Comparison of ENCODE assay signal across 1 cellular context in the genomic region with DNA sequence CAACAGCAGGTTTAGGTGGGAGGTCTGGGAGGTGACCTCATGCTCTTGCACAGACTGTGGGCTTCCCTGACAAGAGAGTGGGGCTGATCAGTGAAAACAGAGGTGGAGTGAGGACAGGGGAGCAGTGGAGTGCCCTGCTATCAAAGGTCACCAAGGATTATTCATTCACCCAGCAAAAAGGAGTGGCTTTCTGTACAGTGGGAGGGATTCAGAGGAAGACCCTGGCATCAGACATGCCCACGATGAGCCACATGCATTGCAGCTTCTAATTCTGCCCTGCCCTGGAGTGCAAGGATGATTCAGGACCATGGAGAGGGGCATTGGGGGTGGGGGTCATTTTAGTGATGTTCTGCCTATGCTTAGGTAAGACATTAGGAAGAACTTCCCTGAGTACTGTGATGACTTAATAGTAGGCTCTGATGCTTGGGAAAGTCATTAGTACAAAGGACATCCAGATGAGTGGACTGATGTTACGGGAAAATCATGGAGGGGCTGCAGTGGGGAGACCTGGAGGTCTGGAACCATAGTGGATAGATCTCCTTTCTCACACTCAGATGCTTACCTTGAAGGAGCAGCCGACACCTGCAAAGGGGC.
A peak's percentile ranks its signal among the peaks of the same experiment; 100 is the strongest.
TF ChIP-seq lines count a peak whose summit lies in the region.

No MANE protein-coding gene starts in this region.

TF ChIP-seq in K562, 482 proteins besides CTCF, POLR2A, EP300 and RAD21 (continued from another document and continues in another):
- TF ChIP-seq, protein P1, sequence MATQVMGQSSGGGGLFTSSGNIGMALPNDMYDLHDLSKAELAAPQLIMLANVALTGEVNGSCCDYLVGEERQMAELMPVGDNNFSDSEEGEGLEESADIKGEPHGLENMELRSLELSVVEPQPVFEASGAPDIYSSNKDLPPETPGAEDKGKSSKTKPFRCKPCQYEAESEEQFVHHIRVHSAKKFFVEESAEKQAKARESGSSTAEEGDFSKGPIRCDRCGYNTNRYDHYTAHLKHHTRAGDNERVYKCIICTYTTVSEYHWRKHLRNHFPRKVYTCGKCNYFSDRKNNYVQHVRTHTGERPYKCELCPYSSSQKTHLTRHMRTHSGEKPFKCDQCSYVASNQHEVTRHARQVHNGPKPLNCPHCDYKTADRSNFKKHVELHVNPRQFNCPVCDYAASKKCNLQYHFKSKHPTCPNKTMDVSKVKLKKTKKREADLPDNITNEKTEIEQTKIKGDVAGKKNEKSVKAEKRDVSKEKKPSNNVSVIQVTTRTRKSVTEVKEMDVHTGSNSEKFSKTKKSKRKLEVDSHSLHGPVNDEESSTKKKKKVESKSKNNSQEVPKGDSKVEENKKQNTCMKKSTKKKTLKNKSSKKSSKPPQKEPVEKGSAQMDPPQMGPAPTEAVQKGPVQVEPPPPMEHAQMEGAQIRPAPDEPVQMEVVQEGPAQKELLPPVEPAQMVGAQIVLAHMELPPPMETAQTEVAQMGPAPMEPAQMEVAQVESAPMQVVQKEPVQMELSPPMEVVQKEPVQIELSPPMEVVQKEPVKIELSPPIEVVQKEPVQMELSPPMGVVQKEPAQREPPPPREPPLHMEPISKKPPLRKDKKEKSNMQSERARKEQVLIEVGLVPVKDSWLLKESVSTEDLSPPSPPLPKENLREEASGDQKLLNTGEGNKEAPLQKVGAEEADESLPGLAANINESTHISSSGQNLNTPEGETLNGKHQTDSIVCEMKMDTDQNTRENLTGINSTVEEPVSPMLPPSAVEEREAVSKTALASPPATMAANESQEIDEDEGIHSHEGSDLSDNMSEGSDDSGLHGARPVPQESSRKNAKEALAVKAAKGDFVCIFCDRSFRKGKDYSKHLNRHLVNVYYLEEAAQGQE (CRISPR knock-in tag; IDR thresholded peaks at IDR 0.05; ENCODE audit: low read depth) = peak; percentile 98
- TF ChIP-seq, protein P2, sequence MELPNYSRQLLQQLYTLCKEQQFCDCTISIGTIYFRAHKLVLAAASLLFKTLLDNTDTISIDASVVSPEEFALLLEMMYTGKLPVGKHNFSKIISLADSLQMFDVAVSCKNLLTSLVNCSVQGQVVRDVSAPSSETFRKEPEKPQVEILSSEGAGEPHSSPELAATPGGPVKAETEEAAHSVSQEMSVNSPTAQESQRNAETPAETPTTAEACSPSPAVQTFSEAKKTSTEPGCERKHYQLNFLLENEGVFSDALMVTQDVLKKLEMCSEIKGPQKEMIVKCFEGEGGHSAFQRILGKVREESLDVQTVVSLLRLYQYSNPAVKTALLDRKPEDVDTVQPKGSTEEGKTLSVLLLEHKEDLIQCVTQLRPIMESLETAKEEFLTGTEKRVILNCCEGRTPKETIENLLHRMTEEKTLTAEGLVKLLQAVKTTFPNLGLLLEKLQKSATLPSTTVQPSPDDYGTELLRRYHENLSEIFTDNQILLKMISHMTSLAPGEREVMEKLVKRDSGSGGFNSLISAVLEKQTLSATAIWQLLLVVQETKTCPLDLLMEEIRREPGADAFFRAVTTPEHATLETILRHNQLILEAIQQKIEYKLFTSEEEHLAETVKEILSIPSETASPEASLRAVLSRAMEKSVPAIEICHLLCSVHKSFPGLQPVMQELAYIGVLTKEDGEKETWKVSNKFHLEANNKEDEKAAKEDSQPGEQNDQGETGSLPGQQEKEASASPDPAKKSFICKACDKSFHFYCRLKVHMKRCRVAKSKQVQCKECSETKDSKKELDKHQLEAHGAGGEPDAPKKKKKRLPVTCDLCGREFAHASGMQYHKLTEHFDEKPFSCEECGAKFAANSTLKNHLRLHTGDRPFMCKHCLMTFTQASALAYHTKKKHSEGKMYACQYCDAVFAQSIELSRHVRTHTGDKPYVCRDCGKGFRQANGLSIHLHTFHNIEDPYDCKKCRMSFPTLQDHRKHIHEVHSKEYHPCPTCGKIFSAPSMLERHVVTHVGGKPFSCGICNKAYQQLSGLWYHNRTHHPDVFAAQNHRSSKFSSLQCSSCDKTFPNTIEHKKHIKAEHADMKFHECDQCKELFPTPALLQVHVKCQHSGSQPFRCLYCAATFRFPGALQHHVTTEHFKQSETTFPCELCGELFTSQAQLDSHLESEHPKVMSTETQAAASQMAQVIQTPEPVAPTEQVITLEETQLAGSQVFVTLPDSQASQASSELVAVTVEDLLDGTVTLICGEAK (IDR thresholded peaks at IDR 0.05) = peak; percentile 33; the same call in 1 of the 2 replicates
- TF ChIP-seq, protein P2 (CRISPR knock-in tag; IDR thresholded peaks at IDR 0.05) = no peak
- TF ChIP-seq ZNF644 (tag; IDR thresholded peaks at IDR 0.05; ENCODE audit: low read depth) (peak; percentile 92), NR2C1 (IDR thresholded peaks at IDR 0.05) (no peak), NR2C1 (tag; IDR thresholded peaks at IDR 0.05) (peak; percentile 46; the same call in 1 of the 2 replicates), MECOM (CRISPR knock-in tag; IDR thresholded peaks at IDR 0.05) (peak; percentile 51; the same call in 1 of the 2 replicates), ZNF324 (CRISPR knock-in tag; IDR thresholded peaks at IDR 0.05) (peak; percentile 31; the same call in 1 of the 2 replicates), PTRF (tag; IDR thresholded peaks at IDR 0.05) (0 out of 2 replicates have a peak, but pooled peaks have one; percentile 33), LCOR (CRISPR knock-in tag; IDR thresholded peaks at IDR 0.05) (0 out of 2 replicates have a peak, but pooled peaks have one; percentile 21), ELF4 (CRISPR knock-in tag; IDR thresholded peaks at IDR 0.05) (peak; percentile 27; the same call in 1 of the 2 replicates), ZNF175 (CRISPR knock-in tag; IDR thresholded peaks at IDR 0.05; ENCODE audit: low read depth) (peak; percentile 69; the same call in 1 of the 2 replicates), XRCC5 (IDR thresholded peaks at IDR 0.05; ENCODE audit: low read depth, low read length) (no peak), ZNF311 (CRISPR knock-in tag; IDR thresholded peaks at IDR 0.05) (peak; percentile 56; the same call in 1 of the 2 replicates), HDAC1 (IDR thresholded peaks at IDR 0.05) (0 out of 4 replicates have a peak, but pooled peaks of 1 of the 2 experiments have one; percentile 17), KLF1 (tag; IDR thresholded peaks at IDR 0.05) (no peak), SNRNP70 (optimal IDR thresholded peaks at IDR 0.05; ENCODE audit: low read depth, low read length) (no peak), ZNF668 (CRISPR knock-in tag; IDR thresholded peaks at IDR 0.05) (0 out of 2 replicates have a peak, but pooled peaks have one; percentile 28), HCFC1 (IDR thresholded peaks at IDR 0.05; ENCODE audit: low read depth, low read length) (0 out of 2 replicates have a peak, but pooled peaks have one; percentile 43), HDAC2 (IDR thresholded peaks at IDR 0.05) (peak; percentile 95), TEAD1 (CRISPR knock-in tag; IDR thresholded peaks at IDR 0.05) (0 out of 4 replicates have a peak, but pooled peaks of 1 of the 2 experiments have one; percentile 43)
- TF ChIP-seq, protein P3, sequence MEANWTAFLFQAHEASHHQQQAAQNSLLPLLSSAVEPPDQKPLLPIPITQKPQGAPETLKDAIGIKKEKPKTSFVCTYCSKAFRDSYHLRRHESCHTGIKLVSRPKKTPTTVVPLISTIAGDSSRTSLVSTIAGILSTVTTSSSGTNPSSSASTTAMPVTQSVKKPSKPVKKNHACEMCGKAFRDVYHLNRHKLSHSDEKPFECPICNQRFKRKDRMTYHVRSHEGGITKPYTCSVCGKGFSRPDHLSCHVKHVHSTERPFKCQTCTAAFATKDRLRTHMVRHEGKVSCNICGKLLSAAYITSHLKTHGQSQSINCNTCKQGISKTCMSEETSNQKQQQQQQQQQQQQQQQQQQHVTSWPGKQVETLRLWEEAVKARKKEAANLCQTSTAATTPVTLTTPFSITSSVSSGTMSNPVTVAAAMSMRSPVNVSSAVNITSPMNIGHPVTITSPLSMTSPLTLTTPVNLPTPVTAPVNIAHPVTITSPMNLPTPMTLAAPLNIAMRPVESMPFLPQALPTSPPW (CRISPR knock-in tag; IDR thresholded peaks at IDR 0.05) = peak; percentile 56
- TF ChIP-seq, protein P4, sequence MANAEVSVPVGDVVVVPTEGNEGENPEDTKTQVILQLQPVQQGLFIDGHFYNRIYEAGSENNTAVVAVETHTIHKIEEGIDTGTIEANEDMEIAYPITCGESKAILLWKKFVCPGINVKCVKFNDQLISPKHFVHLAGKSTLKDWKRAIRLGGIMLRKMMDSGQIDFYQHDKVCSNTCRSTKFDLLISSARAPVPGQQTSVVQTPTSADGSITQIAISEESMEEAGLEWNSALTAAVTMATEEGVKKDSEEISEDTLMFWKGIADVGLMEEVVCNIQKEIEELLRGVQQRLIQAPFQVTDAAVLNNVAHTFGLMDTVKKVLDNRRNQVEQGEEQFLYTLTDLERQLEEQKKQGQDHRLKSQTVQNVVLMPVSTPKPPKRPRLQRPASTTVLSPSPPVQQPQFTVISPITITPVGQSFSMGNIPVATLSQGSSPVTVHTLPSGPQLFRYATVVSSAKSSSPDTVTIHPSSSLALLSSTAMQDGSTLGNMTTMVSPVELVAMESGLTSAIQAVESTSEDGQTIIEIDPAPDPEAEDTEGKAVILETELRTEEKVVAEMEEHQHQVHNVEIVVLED (CRISPR knock-in tag; IDR thresholded peaks at IDR 0.05) = 0 out of 2 replicates have a peak, but pooled peaks have one; percentile 16
- TF ChIP-seq, protein P5, sequence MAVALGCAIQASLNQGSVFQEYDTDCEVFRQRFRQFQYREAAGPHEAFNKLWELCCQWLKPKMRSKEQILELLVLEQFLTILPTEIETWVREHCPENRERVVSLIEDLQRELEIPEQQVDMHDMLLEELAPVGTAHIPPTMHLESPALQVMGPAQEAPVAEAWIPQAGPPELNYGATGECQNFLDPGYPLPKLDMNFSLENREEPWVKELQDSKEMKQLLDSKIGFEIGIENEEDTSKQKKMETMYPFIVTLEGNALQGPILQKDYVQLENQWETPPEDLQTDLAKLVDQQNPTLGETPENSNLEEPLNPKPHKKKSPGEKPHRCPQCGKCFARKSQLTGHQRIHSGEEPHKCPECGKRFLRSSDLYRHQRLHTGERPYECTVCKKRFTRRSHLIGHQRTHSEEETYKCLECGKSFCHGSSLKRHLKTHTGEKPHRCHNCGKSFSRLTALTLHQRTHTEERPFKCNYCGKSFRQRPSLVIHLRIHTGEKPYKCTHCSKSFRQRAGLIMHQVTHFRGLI (CRISPR knock-in tag; IDR thresholded peaks at IDR 0.05) = 0 out of 2 replicates have a peak, but pooled peaks have one; percentile 20
- TF ChIP-seq, protein P6, sequence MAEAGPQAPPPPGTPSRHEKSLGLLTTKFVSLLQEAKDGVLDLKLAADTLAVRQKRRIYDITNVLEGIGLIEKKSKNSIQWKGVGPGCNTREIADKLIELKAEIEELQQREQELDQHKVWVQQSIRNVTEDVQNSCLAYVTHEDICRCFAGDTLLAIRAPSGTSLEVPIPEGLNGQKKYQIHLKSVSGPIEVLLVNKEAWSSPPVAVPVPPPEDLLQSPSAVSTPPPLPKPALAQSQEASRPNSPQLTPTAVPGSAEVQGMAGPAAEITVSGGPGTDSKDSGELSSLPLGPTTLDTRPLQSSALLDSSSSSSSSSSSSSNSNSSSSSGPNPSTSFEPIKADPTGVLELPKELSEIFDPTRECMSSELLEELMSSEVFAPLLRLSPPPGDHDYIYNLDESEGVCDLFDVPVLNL (CRISPR knock-in tag; IDR thresholded peaks at IDR 0.05; ENCODE audit: low read depth) = no peak
- TF ChIP-seq, protein P7, sequence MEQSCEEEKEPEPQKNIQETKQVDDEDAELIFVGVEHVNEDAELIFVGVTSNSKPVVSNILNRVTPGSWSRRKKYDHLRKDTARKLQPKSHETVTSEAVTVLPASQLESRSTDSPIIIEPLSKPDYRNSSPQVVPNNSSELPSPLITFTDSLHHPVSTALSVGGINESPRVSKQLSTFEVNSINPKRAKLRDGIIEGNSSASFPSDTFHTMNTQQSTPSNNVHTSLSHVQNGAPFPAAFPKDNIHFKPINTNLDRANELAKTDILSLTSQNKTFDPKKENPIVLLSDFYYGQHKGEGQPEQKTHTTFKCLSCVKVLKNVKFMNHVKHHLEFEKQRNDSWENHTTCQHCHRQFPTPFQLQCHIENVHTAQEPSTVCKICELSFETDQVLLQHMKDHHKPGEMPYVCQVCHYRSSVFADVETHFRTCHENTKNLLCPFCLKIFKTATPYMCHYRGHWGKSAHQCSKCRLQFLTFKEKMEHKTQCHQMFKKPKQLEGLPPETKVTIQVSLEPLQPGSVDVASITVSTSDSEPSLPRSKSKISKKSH (CRISPR knock-in tag; IDR thresholded peaks at IDR 0.05) = no peak
- TF ChIP-seq, protein P8, sequence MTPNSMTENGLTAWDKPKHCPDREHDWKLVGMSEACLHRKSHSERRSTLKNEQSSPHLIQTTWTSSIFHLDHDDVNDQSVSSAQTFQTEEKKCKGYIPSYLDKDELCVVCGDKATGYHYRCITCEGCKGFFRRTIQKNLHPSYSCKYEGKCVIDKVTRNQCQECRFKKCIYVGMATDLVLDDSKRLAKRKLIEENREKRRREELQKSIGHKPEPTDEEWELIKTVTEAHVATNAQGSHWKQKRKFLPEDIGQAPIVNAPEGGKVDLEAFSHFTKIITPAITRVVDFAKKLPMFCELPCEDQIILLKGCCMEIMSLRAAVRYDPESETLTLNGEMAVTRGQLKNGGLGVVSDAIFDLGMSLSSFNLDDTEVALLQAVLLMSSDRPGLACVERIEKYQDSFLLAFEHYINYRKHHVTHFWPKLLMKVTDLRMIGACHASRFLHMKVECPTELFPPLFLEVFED (CRISPR knock-in tag; conservative IDR thresholded peaks at IDR 0.05) = 0 out of 2 replicates have a peak, but pooled peaks have one; percentile 18
- TF ChIP-seq, protein P9, sequence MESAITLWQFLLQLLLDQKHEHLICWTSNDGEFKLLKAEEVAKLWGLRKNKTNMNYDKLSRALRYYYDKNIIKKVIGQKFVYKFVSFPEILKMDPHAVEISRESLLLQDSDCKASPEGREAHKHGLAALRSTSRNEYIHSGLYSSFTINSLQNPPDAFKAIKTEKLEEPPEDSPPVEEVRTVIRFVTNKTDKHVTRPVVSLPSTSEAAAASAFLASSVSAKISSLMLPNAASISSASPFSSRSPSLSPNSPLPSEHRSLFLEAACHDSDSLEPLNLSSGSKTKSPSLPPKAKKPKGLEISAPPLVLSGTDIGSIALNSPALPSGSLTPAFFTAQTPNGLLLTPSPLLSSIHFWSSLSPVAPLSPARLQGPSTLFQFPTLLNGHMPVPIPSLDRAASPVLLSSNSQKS (CRISPR knock-in tag; IDR thresholded peaks at IDR 0.05) = no peak
